Comparison of ENCODE assay signal across 8 cellular contexts in the genomic region with DNA sequence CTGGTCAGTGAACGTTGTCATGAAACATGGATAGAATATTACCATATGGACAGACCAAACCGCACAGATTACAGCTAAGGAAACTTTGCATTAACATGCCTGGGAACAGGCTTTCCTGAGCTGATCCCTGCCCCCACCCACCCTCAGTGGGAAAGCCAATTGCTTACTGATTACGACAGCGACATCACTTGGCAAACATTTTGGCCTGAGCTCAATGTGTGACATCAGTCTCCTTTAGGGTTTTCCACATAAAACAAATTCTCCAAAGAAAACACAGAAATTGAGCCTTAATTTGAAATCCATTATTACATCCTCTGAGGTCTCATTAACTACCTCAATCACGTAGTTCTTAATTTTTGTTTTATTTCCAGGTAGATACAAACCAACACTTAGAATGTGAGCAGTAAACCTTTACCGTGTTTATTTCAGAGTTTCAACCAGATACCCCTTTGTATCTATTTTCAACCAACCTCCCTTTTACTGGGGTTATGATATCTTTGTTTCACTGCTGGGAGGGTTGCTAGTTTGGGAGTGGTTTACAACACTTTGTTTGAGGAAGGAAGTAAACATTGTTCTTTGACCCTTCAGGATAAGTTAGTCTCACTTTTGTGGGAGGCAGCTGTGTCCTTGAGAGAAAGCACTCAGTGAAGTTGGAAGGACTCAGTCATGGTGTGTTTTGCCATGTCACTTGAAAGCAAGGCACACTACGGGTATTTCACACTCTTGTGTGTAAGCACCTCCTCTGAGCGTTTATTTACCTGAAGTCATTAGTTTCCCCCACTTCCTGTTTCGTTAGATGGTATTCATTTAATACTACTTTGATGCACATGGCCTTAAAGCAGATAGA.
DNase-seq lines count a peak whose midpoint lies in the region; ATAC-seq and TF ChIP-seq lines count a peak whose summit lies in the region.

No MANE protein-coding gene starts in this region.

- no peaks in the 10 kb centered on the region for H3K9me3 ChIP-seq in MG63
- no peaks in the 10 kb centered on the region for H3K9me3 ChIP-seq in breast epithelium
- no peaks in the 10 kb centered on the region for H3K9me3 ChIP-seq in vagina

- 34 to 45% methylated on average over 9 of the region's 9 CpGs for WGBS in lower leg skin, 2 donors

- TF ChIP-seq CTCF in breast epithelium (IDR thresholded peaks at IDR 0.05) (no peak), lower leg skin (IDR thresholded peaks at IDR 0.05) (no peak), vagina (IDR thresholded peaks at IDR 0.05) (no peak)

- peak overlapping the region; percentile 33 to 70 for H3K27ac ChIP-seq in breast epithelium
- peak overlapping the region; percentile 65 for H3K27ac ChIP-seq in vagina

- H3K27me3 ChIP-seq in MG63, result no peaks in the 10 kb centered on the region
- H3K27me3 ChIP-seq in breast epithelium, result no peaks in the 10 kb centered on the region
- H3K27me3 ChIP-seq in vagina, result no peaks in the 10 kb centered on the region

- DNase-seq in COLO668 (lab: John Stamatoyannopoulos, UW; ENCODE audit: unreplicated experiment) (peak; percentile 6), MG63 (peak; percentile 79), breast epithelium (ENCODE audit: low spot score in 2 of 2) (no peak), lower leg skin (ENCODE audit: low spot score in 2 of 2) (peak; percentile 78 to 93), vagina (ENCODE audit: extremely low spot score in 2 of 2) (no peak), GF-D8 (lab: John Stamatoyannopoulos, UW) (no peak)
- DNase-seq in stimulated activated CD4-positive, alpha-beta T cell treated with anti-CD3 and anti-CD28 coated beads, Interleukin-4, amount 100 ng/mL, for 1 hour, result no peak

- H3K4me1 ChIP-seq in breast epithelium, result no peaks in the 10 kb centered on the region
- peaks cover 25% of the 10 kb centered on the region for H3K4me1 ChIP-seq in vagina

- TF ChIP-seq POLR2A in breast epithelium (IDR thresholded peaks at IDR 0.05) (no peak), lower leg skin (IDR thresholded peaks at IDR 0.05) (no peak), vagina (IDR thresholded peaks at IDR 0.05) (no peak)

- H3K4me3 ChIP-seq in MG63 (no peak overlapping the region), breast epithelium (no peak overlapping the region), lower leg skin (ENCODE audit: low read depth, poor library complexity, severe bottlenecking) (no peak overlapping the region), vagina (no peak overlapping the region)

- intact Hi-C loops in breast epithelium (cut with DNase I; ENCODE audit: low total_unique reads) (no loop called here), lower leg skin (cut with DNase I; ENCODE audit: low total_unique reads) (no loop called here), vagina (cut with DNase I) (no loop called here)

- no peaks in the 10 kb centered on the region; the same call in 1 of the 2 replicates for H3K36me3 ChIP-seq in MG63
- H3K36me3 ChIP-seq in breast epithelium, result no peaks in the 10 kb centered on the region
- H3K36me3 ChIP-seq in vagina, result no peaks in the 10 kb centered on the region

- no peak for ATAC-seq in GM21367 (IDR thresholded peaks at IDR 0.05; ENCODE audit: unreplicated experiment)

Comparison
In these comparisons a context has a peak if more than half of its experiments do, and no peak if none do; other contexts are left out.
1. DNase-seq: peak in COLO668 (single experiment), MG63 (single experiment) and lower leg skin (2 of 2); none in breast epithelium (0 of 2), vagina (0 of 2), stimulated activated CD4-positive, alpha-beta T cell treated with anti-CD3 and anti-CD28 coated beads, Interleukin-4, amount 100 ng/mL, for 1 hour (single experiment) and GF-D8 (single experiment).